8 cellular contexts compared by ENCODE assay signal in the genomic region with DNA sequence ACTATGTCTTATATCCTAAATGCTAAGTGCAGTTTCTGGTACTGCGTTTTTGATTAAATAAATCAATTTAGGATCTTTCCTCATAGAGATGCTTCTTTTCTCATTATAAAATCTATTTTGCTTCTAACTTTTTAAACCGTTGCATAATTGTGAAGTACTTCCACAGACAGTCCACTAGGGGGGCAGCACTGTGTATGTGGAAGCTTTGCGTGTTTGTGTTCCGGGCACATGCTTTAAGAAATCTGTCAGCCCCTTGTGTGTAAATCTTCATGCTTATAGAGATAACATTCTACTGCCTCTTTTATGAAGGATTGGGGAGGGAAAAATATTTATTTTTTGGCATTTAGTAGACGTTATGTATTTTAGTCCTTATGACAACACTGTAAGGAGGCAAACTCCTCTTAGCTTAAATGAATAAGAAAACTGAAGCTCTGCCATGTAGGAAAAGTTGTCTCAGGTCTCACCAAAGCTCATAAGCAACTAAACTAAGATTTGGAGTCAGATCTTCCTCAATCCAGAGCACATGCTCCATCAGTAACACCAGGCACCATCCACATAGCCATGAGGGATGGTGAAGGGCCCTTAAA.
DNase-seq lines count a peak whose midpoint lies in the region; ATAC-seq, FAIRE-seq and TF ChIP-seq lines count a peak whose summit lies in the region.

No MANE protein-coding gene starts in this region.

- DNase-seq in A549 (ENCODE audit: low read depth in 1 of 2, low spot score in 1 of 2) (peak in 1 of 2 experiments; percentile 33), RPMI7951 (ENCODE audit: low read depth) (peak; percentile 65), heart right ventricle (no peak), uterus (peak; percentile 27 to 31), NCI-H2107 treated with DMSO at 0.1 percent for 48 hours (lab: John Stamatoyannopoulos, UW; ENCODE audit: unreplicated experiment) (no peak)
- DNase-seq in activated naive CD4-positive, alpha-beta T cell (lab: John Stamatoyannopoulos, UW), result no peak

- H3K36me3 ChIP-seq in heart right ventricle (no peaks in the 10 kb centered on the region), uterus (no peaks in the 10 kb centered on the region)

- no peaks in the 10 kb centered on the region for H3K9me3 ChIP-seq in A549
- H3K9me3 ChIP-seq in heart right ventricle, result peaks cover 0 to 8% (median 0%) of the 10 kb centered on the region in 11 donors
- H3K9me3 ChIP-seq in uterus, result no peaks in the 10 kb centered on the region

- intact Hi-C loops in heart right ventricle (cut with DNase I) (no loop called here), uterus (cut with DNase I; ENCODE audit: low total_unique reads) (no loop called here)

- H3K4me3 ChIP-seq in A549 (no peak overlapping the region), heart right ventricle (no peak overlapping the region), uterus (no peak overlapping the region)

- no peak for TF ChIP-seq POLR2A in A549 (IDR thresholded peaks at IDR 0.05; ENCODE audit: low read length)
- no peak for TF ChIP-seq POLR2A in uterus (IDR thresholded peaks at IDR 0.05)

- no peak for FAIRE-seq in A549 (lab: Jason Lieb, UNC)

- no peaks in the 10 kb centered on the region for H3K4me1 ChIP-seq in A549
- no peaks in the 10 kb centered on the region for H3K4me1 ChIP-seq in heart right ventricle
- H3K4me1 ChIP-seq in uterus, result no peaks in the 10 kb centered on the region

- POLR2A ChIA-PET in A549 (lab: Yijun Ruan, JAX), result interaction anchor here (0.5 kb wide), 1 partner anchor 79 kb away, joined by 4 read pairs; no protein-coding TSS in a partner anchor

- no peaks in the 10 kb centered on the region for H3K27me3 ChIP-seq in heart right ventricle
- no peaks in the 10 kb centered on the region for H3K27me3 ChIP-seq in uterus

- H3K4me2 ChIP-seq in A549, result no peak overlapping the region

- peak; percentile 34; the same call in 1 of the 3 replicates for TF ChIP-seq CTCF in A549 (IDR thresholded peaks at IDR 0.05)
- TF ChIP-seq CTCF in heart right ventricle (IDR thresholded peaks at IDR 0.05), result peak; percentile 28 to 62 (median 52)
- TF ChIP-seq CTCF in uterus (IDR thresholded peaks at IDR 0.05), result peak; percentile 53 to 78 (median 68)

- TF ChIP-seq EP300 in A549 (IDR thresholded peaks at IDR 0.05), result no peak

- ATAC-seq in A549 (peak in 1 of 2 experiments; percentile 75; a peak in 3 of 6 replicates), GM18519 (IDR thresholded peaks at IDR 0.05; ENCODE audit: low FRiP score, unreplicated experiment) (peak; percentile 96), HG02981 (IDR thresholded peaks at IDR 0.05; ENCODE audit: unreplicated experiment) (peak; percentile 73), heart right ventricle (peak in 2 of 8 donors; percentile 34 to 48)

- WGBS in A549 (ENCODE audit: missing lambda C conversion rate), result 2% methylated on average over 5 of the region's 5 CpGs
- 10 to 13% methylated on average over 5 of the region's 5 CpGs for WGBS in heart right ventricle, 2 donors

- H3K27ac ChIP-seq in A549 (no peak overlapping the region), heart right ventricle (peak overlapping the region in 1 of 10 donors; percentile 48), uterus (peak overlapping the region; percentile 33 to 68)

- CTCF ChIA-PET in A549 (lab: Yijun Ruan, JAX), result interaction anchor here (0.7 to 2.4 kb wide), 8 partner anchors 8 to 132 kb away, joined by 3 to 10 read pairs (median 3); no protein-coding TSS in a partner anchor

- TF ChIP-seq RAD21 in A549 (conservative IDR thresholded peaks at IDR 0.05 in 1 of 2, IDR thresholded peaks at IDR 0.05 in 1 of 2), result no peak

TF ChIP-seq in A549, 52 proteins besides CTCF, POLR2A, EP300 and RAD21:
- TF ChIP-seq CBX8 (IDR thresholded peaks at IDR 0.05) (no peak), CEBPB (IDR thresholded peaks at IDR 0.05) (peak in 1 of 2 experiments; percentile 28; a peak in 1 of 4 replicates), EHMT2 (IDR thresholded peaks at IDR 0.05; ENCODE audit: low read depth) (no peak), ZFP36 (IDR thresholded peaks at IDR 0.05; ENCODE audit: borderline replicate concordance, partially characterized antibody) (no peak), CBX2 (IDR thresholded peaks at IDR 0.05; ENCODE audit: borderline replicate concordance, low read depth) (no peak)

Comparison
In these comparisons a context has a peak if more than half of its experiments do, and no peak if none do; other contexts are left out.
1. DNase-seq: peak in RPMI7951 (single experiment) and uterus (2 of 2); none in heart right ventricle (0 of 2), activated naive CD4-positive, alpha-beta T cell (0 of 4) and NCI-H2107 treated with DMSO at 0.1 percent for 48 hours (single experiment).
2. H3K27ac ChIP-seq: peak in uterus (2 of 2); none in A549 (0 of 2).
3. Peak in every context shown above with its lines, with median percentiles within 50 percentile points of each other: CTCF ChIP-seq.